9 cellular contexts compared by ENCODE assay signal in genomic region chr17:19470529-19471261, GRCh38. TPM values are rescaled to one million over a fixed set of nuclear protein-coding genes. Genes with fewer than 3 reads are reported as not detected.
DNase-seq lines count a peak whose midpoint lies in the region; ATAC-seq and TF ChIP-seq lines count a peak whose summit lies in the region.
"Had no signal": no experiment of that assay in that cellular context is flagged by ENCODE, and none has a peak within 500 bp of the region (broad histone marks: within the 10 kb centered on the region; RNA-seq: fewer than 3 reads in every experiment).

No MANE protein-coding gene starts in this region.

- no peak overlapping the region for H3K4me3 ChIP-seq in body of pancreas
- H3K4me3 ChIP-seq in testis = peak overlapping the region; percentile 16 to 30

- CTCF ChIA-PET in GM10248 (lab: Yijun Ruan, JAX) = interaction anchor here (1.0 kb wide), 1 partner anchor 106 kb away, joined by 4 read pairs; no protein-coding TSS in a partner anchor

- WGBS in body of pancreas, 2 donors = 53 to 57% methylated on average over 17 to 29 of the region's 29 CpGs
- 16 to 31% methylated on average over 29 of the region's 29 CpGs for WGBS in testis, 2 donors

- no peaks in the 10 kb centered on the region for H3K4me1 ChIP-seq in body of pancreas
- peaks cover 3% of the 10 kb centered on the region for H3K4me1 ChIP-seq in testis

- TF ChIP-seq CTCF in body of pancreas (IDR thresholded peaks at IDR 0.05) = no peak
- no peak for TF ChIP-seq CTCF in testis (IDR thresholded peaks at IDR 0.05)
- TF ChIP-seq CTCF in GM10248 (IDR thresholded peaks at IDR 0.05; ENCODE audit: control extremely low read depth, extremely low read depth, low read depth, missing control alignments) = no peak

- H3K36me3 ChIP-seq in body of pancreas (replicated peaks in 1 of 2; ENCODE audit: insufficient read depth in 1 of 2, low read depth in 2 of 2) (no peaks in the 10 kb centered on the region), testis (ENCODE audit: low read depth, missing control alignments) (no peaks in the 10 kb centered on the region)

- POLR2A ChIA-PET in GM10248 (lab: Yijun Ruan, JAX) = no interaction called here

- intact Hi-C loops in body of pancreas (cut with DNase I) (no loop called here), testis (cut with DNase I; ENCODE audit: low total_unique reads) (no loop called here)

- H3K27ac ChIP-seq in body of pancreas (no peak overlapping the region), testis (peak overlapping the region; percentile 61 to 73)

- ATAC-seq in body of pancreas (peak; percentile 62), GM19023 (IDR thresholded peaks at IDR 0.05; ENCODE audit: unreplicated experiment) (no peak)
- ATAC-seq: activated CD8-positive, alpha-beta memory T cell treated with anti-CD3 and anti-CD28 coated beads, Interleukin-2, amount 10 ng/mL, durations not matched to agents 7 days and 5 days had no signal

- peak; percentile 41 for DNase-seq in LHCN-M2 (ENCODE audit: low read depth)
- DNase-seq in body of pancreas = peak; percentile 23 to 57 (median 27)
- DNase-seq in left kidney (ENCODE audit: low read depth, low spot score) = peak; percentile 95
- peak; percentile 87 for DNase-seq in testis
- no peak for DNase-seq in glomerular visceral epithelial cell (ENCODE audit: extremely low spot score)
- no peak for DNase-seq in GM10248 (ENCODE audit: extremely low spot score)
- DNase-seq in stimulated activated CD4-positive, alpha-beta T cell treated with anti-CD3 and anti-CD28 coated beads, Interleukin-4, amount 100 ng/mL, for 1 hour = no peak
- DNase-seq: activated CD8-positive, alpha-beta memory T cell treated with anti-CD3 and anti-CD28 coated beads, Interleukin-2, amount 10 ng/mL, durations not matched to agents 7 days and 5 days had no signal

- H3K9me3 ChIP-seq in body of pancreas (no peaks in the 10 kb centered on the region), testis (no peaks in the 10 kb centered on the region)

- H3K27me3 ChIP-seq in body of pancreas (no peaks in the 10 kb centered on the region), testis (no peaks in the 10 kb centered on the region)

- TF ChIP-seq POLR2A in body of pancreas (IDR thresholded peaks at IDR 0.05) (no peak), testis (IDR thresholded peaks at IDR 0.05) (no peak)

RNA-seq across cellular contexts. Expression of gene RNF112, which starts 59.7 kb away (rescaled TPM):
- total RNA-seq in LHCN-M2 (2014; rRNA removed) = 0.06 TPM in 1 of 2 replicates, not detected in the other
- 0.06 TPM for polyA plus RNA-seq in LHCN-M2 (2012)
- 1 to 10 TPM in 1 of 2 donors, under 1 TPM in 1; 0.52 to 5.9 TPM for total RNA-seq in body of pancreas
- 1 to 10 TPM; 2.1 to 8.1 TPM for total RNA-seq in testis
- 4.6 TPM for polyA plus RNA-seq in testis (ENCODE audit: insufficient read depth, low read depth, low replicate concordance)

Comparison
In these comparisons a context has a peak if more than half of its experiments do, and no peak if none do; other contexts are left out.
1. DNase-seq: peak in LHCN-M2 (single experiment), body of pancreas (4 of 4), left kidney (single experiment) and testis (single experiment); none in glomerular visceral epithelial cell (single experiment), GM10248 (single experiment) and stimulated activated CD4-positive, alpha-beta T cell treated with anti-CD3 and anti-CD28 coated beads, Interleukin-4, amount 100 ng/mL, for 1 hour (single experiment).
2. H3K27ac ChIP-seq: peak in testis (2 of 2); none in body of pancreas (0 of 4).
3. H3K4me3 ChIP-seq: peak in testis (2 of 2); none in body of pancreas (0 of 2).